In the genomic region with DNA sequence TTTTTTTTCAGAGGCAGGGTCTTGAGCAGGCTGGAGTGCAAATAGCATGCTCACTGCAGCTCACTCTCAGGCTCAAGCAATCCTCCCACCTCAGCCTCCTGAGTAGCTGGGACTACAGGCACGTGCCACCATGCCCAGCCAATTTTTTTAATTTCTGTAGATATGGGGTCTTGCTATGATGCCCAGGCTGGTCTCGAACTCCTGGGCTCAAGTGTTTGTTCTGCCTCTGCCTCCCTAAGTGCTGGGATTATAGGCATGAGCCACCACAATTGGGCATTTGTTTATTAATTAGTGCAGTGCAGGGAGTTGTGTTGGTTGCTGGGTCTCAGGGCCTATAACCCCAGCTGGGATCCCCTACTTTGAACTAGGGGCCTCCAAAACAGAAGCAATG, we compare ENCODE assay signal across 23 cellular contexts. TPM values are rescaled to one million over a fixed set of nuclear protein-coding genes. Genes with fewer than 3 reads are reported as not detected.
DNase-seq lines count a peak whose midpoint lies in the region; ATAC-seq and TF ChIP-seq lines count a peak whose summit lies in the region.
"Had no signal": no experiment of that assay in that cellular context is flagged by ENCODE, and none has a peak within 500 bp of the region (broad histone marks: within the 10 kb centered on the region; RNA-seq: fewer than 3 reads in every experiment).

No MANE protein-coding gene starts in this region.

- 0 out of 2 replicates have a peak, but pooled peaks cover 3% of the 10 kb centered on the region for H3K36me3 ChIP-seq in GM23248 (ENCODE audit: low read depth)
- H3K36me3 ChIP-seq in mesodermal cell (ENCODE audit: control insufficient read depth, insufficient read depth, low read length): no peaks in the 10 kb centered on the region
- no peaks in the 10 kb centered on the region for H3K36me3 ChIP-seq in trophoblast cell (ENCODE audit: control insufficient read depth in 1 of 2, insufficient read depth in 2 of 2, low read length in 2 of 2)

- no peaks in the 10 kb centered on the region for H4K20me1 ChIP-seq in GM23248 (ENCODE audit: insufficient read depth)

- H3K27me3 ChIP-seq in GM23248 (replicated peaks; ENCODE audit: insufficient read depth): no peaks in the 10 kb centered on the region
- H3K27me3 ChIP-seq in trophoblast cell (ENCODE audit: insufficient read depth, low read length): no peaks in the 10 kb centered on the region

- WGBS in GM23248 (ENCODE audit: low coverage in 1 of 2, low lambda C conversion rate in 2 of 2, missing lambda C conversion rate in 2 of 2), 2 experiments: 97 to 100% methylated on average over 2 of the region's 2 CpGs
- WGBS in mesodermal cell (ENCODE audit: insufficient coverage in 2 of 2), 2 experiments: 83 to 88% methylated on average over 1 of the region's 2 CpGs
- WGBS in trophoblast cell (ENCODE audit: extremely low coverage, insufficient coverage, insufficient read length): no CpG with 5 or more reads among the region's 2 CpGs

- peaks cover 5% of the 10 kb centered on the region for H3K27me3 Mint-ChIP-seq in brain
- peaks cover 54 to 74% (median 65%) of the 10 kb centered on the region in 3 donors for H3K27me3 Mint-ChIP-seq in CD14-positive monocyte (ENCODE audit: low read depth in 3 of 3)

- H2AK5ac ChIP-seq in trophoblast cell (ENCODE audit: low read length): no peak overlapping the region

- H3K9me3 ChIP-seq in GM23248 (ENCODE audit: low read depth): no peaks in the 10 kb centered on the region
- no peaks in the 10 kb centered on the region for H3K9me3 ChIP-seq in mesodermal cell (ENCODE audit: control insufficient read depth, low read length)
- peaks cover 2% of the 10 kb centered on the region for H3K9me3 ChIP-seq in trophoblast cell (ENCODE audit: insufficient read depth, low read depth, low read length)
- H3K9me3 ChIP-seq: SK-N-SH had no signal

- H3K4me3 Mint-ChIP-seq in brain (no peak overlapping the region), CD14-positive monocyte (peak overlapping the region in 1 of 2 donors; percentile 30)
- H3K4me3 Mint-ChIP-seq: CD8-positive, alpha-beta T cell had no signal

- H3K27ac Mint-ChIP-seq in brain (peak overlapping the region; percentile 27 to 99 (median 90)), CD14-positive monocyte (no peak overlapping the region)
- H3K27ac Mint-ChIP-seq: CD8-positive, alpha-beta T cell had no signal

- H4K8ac ChIP-seq in trophoblast cell (ENCODE audit: low read depth, low read length): no peak overlapping the region

- H4K12ac ChIP-seq in trophoblast cell (ENCODE audit: low read depth, low read length): no peak overlapping the region

- H3K4me1 Mint-ChIP-seq in brain: peaks cover 91% of the 10 kb centered on the region
- peaks cover 23% of the 10 kb centered on the region for H3K4me1 Mint-ChIP-seq in CD14-positive monocyte

- H3K14ac ChIP-seq in trophoblast cell (ENCODE audit: low read length): no peak overlapping the region

- peaks cover 43% of the 10 kb centered on the region for H3F3A ChIP-seq in GM23248 (ENCODE audit: insufficient read depth)

- no peak for TF ChIP-seq CTCF in brain (conservative IDR thresholded peaks at IDR 0.05)
- no peak for TF ChIP-seq CTCF in GM10266 (IDR thresholded peaks at IDR 0.05; ENCODE audit: control insufficient read depth, insufficient read depth, low read depth, missing control alignments)
- no peak for TF ChIP-seq CTCF in CD14-positive monocyte (IDR thresholded peaks at IDR 0.05)

- H3K9ac ChIP-seq in GM23248: no peak overlapping the region
- no peak overlapping the region for H3K9ac ChIP-seq in trophoblast cell (ENCODE audit: low read length)
- H3K9ac ChIP-seq: SK-N-SH had no signal

- H3K4me2 ChIP-seq in GM23248 (ENCODE audit: unreplicated experiment) (no peak overlapping the region), trophoblast cell (ENCODE audit: low read length) (no peak overlapping the region)
- H3K4me2 ChIP-seq: SK-N-SH had no signal

- no peak overlapping the region for H2BK12ac ChIP-seq in trophoblast cell (ENCODE audit: low read length)

- in situ Hi-C loops in GM23248 (cut with MboI): no loop called here

- intact Hi-C loops in CD14-positive monocyte (cut with micrococcal nuclease): no loop called here

- peak overlapping the region; percentile 91 for H3K27ac ChIP-seq in GM23248
- H3K27ac ChIP-seq in mesodermal cell (ENCODE audit: low read depth, low read length, severe bottlenecking): peak overlapping the region; percentile 71
- peak overlapping the region; percentile 22 for H3K27ac ChIP-seq in trophoblast cell (ENCODE audit: low read depth, low read length)

- no peak overlapping the region for H2BK120ac ChIP-seq in trophoblast cell (ENCODE audit: insufficient read depth, low read length, poor library complexity)

- peak overlapping the region; percentile 48 for H4K91ac ChIP-seq in trophoblast cell (ENCODE audit: low read depth, low read length)

- H3K9me2 ChIP-seq in GM23248 (ENCODE audit: insufficient read depth): no peaks in the 10 kb centered on the region
- H3K9me2 ChIP-seq: SK-N-SH had no signal

- no peaks in the 10 kb centered on the region for H3K79me2 ChIP-seq in GM23248 (ENCODE audit: insufficient read depth)
- peaks cover 12% of the 10 kb centered on the region for H3K79me2 ChIP-seq in trophoblast cell (ENCODE audit: control insufficient read depth, insufficient read depth, low read length, poor library complexity)

- H2BK5ac ChIP-seq in trophoblast cell (ENCODE audit: low read depth, low read length, poor library complexity): no peak overlapping the region

- no peak overlapping the region for H3K23ac ChIP-seq in trophoblast cell (ENCODE audit: low read length)

- no peak for ATAC-seq in left lobe of liver
- ATAC-seq: CD8-positive, alpha-beta T cell; HepG2 had no signal

- no peaks in the 10 kb centered on the region for H3K36me3 Mint-ChIP-seq in brain
- H3K36me3 Mint-ChIP-seq in CD14-positive monocyte: peaks cover 4 to 9% of the 10 kb centered on the region in 2 donors
- H3K36me3 Mint-ChIP-seq: CD8-positive, alpha-beta T cell had no signal

- DNase-seq in GM23248 (no peak), trophoblast cell (no peak), GM10266 (ENCODE audit: extremely low spot score) (no peak), CD14-positive monocyte (ENCODE audit: low spot score) (no peak), left lobe of liver (ENCODE audit: low spot score) (no peak)
- DNase-seq in activated CD8-positive, alpha-beta memory T cell treated with anti-CD3 and anti-CD28 coated beads, Interleukin-2, amount 50 U/mL, for 4 hours: no peak
- DNase-seq: C1 segment of cervical spinal cord, Calu3, DMS79 treated with DMSO at 0.1 percent for 48 hours, GF-D8, HCEC 1CT, Kasumi-1, NCI-H1092 treated with DMSO at 0.1 percent for 48 hours, NCI-H1436 treated with DMSO at 0.1 percent for 48 hours, NCI-H187 treated with DMSO at 0.1 percent for 48 hours, NCI-H2107, NCI-H524, NCI-H748 treated with DMSO at 0.1 percent for 48 hours, SK-N-SH had no signal

- H2AFZ ChIP-seq in GM23248 (no peak overlapping the region), trophoblast cell (ENCODE audit: insufficient read depth, low read length, poor library complexity) (no peak overlapping the region)

- peaks cover 0 to 3% (median 0%) of the 10 kb centered on the region in 5 experiments for H3K9me3 Mint-ChIP-seq in brain
- peaks cover 0 to 10% (median 3%) of the 10 kb centered on the region in 7 donors for H3K9me3 Mint-ChIP-seq in CD14-positive monocyte
- H3K9me3 Mint-ChIP-seq: CD8-positive, alpha-beta T cell had no signal

- no peak overlapping the region for H3K18ac ChIP-seq in trophoblast cell (ENCODE audit: low read length)

- H3K4ac ChIP-seq in trophoblast cell (ENCODE audit: low read depth, low read length): no peak overlapping the region

- peaks cover 44% of the 10 kb centered on the region for H3K79me1 ChIP-seq in trophoblast cell (ENCODE audit: low read length)

- H3K4me1 ChIP-seq in GM23248 (ENCODE audit: insufficient read depth) (peaks cover 47% of the 10 kb centered on the region), mesodermal cell (ENCODE audit: control insufficient read depth, insufficient read depth, low read length, poor library complexity, severe bottlenecking) (peaks cover 68% of the 10 kb centered on the region), trophoblast cell (ENCODE audit: control insufficient read depth in 1 of 2, insufficient read depth in 2 of 2, low read length in 2 of 2) (peaks cover 50 to 71% of the 10 kb centered on the region in 2 experiments)

- no peak overlapping the region for H3K4me3 ChIP-seq in GM23248
- H3K4me3 ChIP-seq in mesodermal cell (ENCODE audit: extremely low read depth, insufficient read depth, low read length, poor library complexity, severe bottlenecking): no peak overlapping the region
- H3K4me3 ChIP-seq in trophoblast cell (ENCODE audit: low read depth, low read length): no peak overlapping the region

RNA-seq across cellular contexts. Expression of a gene that starts 47.0 kb away (rescaled TPM):
- 163 and 168 TPM in 2 replicates for total RNA-seq in GM23248 (2014; rRNA removed; shearing (Covaris generic))
- polyA plus RNA-seq in GM23248 (2016; fragmentation: Nextera tagmentation; extraction: Ambion mirVana) (81.4 and 83.7 TPM in 2 replicates), brain (ENCODE audit: insufficient read depth, low read depth, low replicate concordance) (79.7 TPM), CD14-positive monocyte (10 to 100 TPM; 33.7 to 37.2 TPM)
- polyA plus RNA-seq in mesodermal cell (2013, experiment 1 of 2): 118 TPM
- 93.8 TPM for polyA plus RNA-seq in mesodermal cell (2013, experiment 2 of 2)
- 101 and 105 TPM in 2 replicates for polyA plus RNA-seq in trophoblast cell (2013)
- 64.0 TPM for total RNA-seq in left lobe of liver

Comparison
In these comparisons a context has a peak if more than half of its experiments do, and no peak if none do; other contexts are left out.
1. H3K27ac ChIP-seq: peak in every context shown above with its lines; median percentile 91 in GM23248; 71 in mesodermal cell; 22 in trophoblast cell.
2. H3K27ac Mint-ChIP-seq: peak in brain (5 of 5); none in CD14-positive monocyte (0 of 7).